In genomic region chr5:64165160-64165499, GRCh38 we compare ENCODE assay signal across 9 cellular contexts. TPM values are rescaled to one million over a fixed set of nuclear protein-coding genes. Genes with fewer than 3 reads are reported as not detected.
DNase-seq lines count a peak whose midpoint lies in the region; ATAC-seq and TF ChIP-seq lines count a peak whose summit lies in the region.
"Had no signal": no experiment of that assay in that cellular context is flagged by ENCODE, and none has a peak within 500 bp of the region (broad histone marks: within the 10 kb centered on the region; RNA-seq: fewer than 3 reads in every experiment).

No MANE protein-coding gene starts in this region.

- CTCF ChIA-PET in PC-9 (lab: Charles Lee) = no interaction called here

- H3F3A ChIP-seq in PC-9 (ENCODE audit: insufficient read depth, low read depth) = no peaks in the 10 kb centered on the region

- H3K4me3 ChIP-seq in PC-9 (peak overlapping the region; percentile 32; the same call in 1 of the 2 replicates), fibroblast of lung (replicated peaks in 1 of 4; ENCODE audit: control extremely low read depth in 1 of 4, insufficient read depth in 1 of 4, low read depth in 3 of 4, low read length in 4 of 4) (peak overlapping the region; percentile 55 to 67 (median 62)), neuron (ENCODE audit: low read length) (peak overlapping the region; percentile 67)

- H3K27me3 ChIP-seq in PC-9 (ENCODE audit: insufficient read depth, low read depth) (no peaks in the 10 kb centered on the region), fibroblast of lung (ENCODE audit: control insufficient read depth, insufficient read depth, low read length) (no peaks in the 10 kb centered on the region), neuron (ENCODE audit: insufficient read depth, low read length) (peaks cover 45% of the 10 kb centered on the region)

- no peak overlapping the region; the same call in 1 of the 2 replicates for H3K4me2 ChIP-seq in PC-9
- H3K4me2 ChIP-seq in fibroblast of lung (ENCODE audit: extremely low read depth, insufficient read depth, low read length) = peak overlapping the region; percentile 72

- no peak for ATAC-seq in HG02840 (IDR thresholded peaks at IDR 0.05; ENCODE audit: low FRiP score, unreplicated experiment)

- peak overlapping the region; percentile 61 for H3K9ac ChIP-seq in fibroblast of lung (ENCODE audit: insufficient read depth, low read length)

- no peaks in the 10 kb centered on the region for H4K20me1 ChIP-seq in PC-9 (ENCODE audit: insufficient read depth)
- no peaks in the 10 kb centered on the region for H4K20me1 ChIP-seq in fibroblast of lung (ENCODE audit: control insufficient read depth, extremely low read depth, insufficient read depth, low read length)

- H3K79me2 ChIP-seq in PC-9 (ENCODE audit: low read depth) = no peaks in the 10 kb centered on the region
- no peaks in the 10 kb centered on the region for H3K79me2 ChIP-seq in fibroblast of lung (ENCODE audit: control insufficient read depth, insufficient read depth, low read length)

- no peak overlapping the region for H2AFZ ChIP-seq in PC-9
- peak overlapping the region; percentile 54 for H2AFZ ChIP-seq in fibroblast of lung (ENCODE audit: low read length)
- peak overlapping the region; percentile 98 for H2AFZ ChIP-seq in neuron (ENCODE audit: low read depth, low read length)

- POLR2A ChIA-PET in PC-9 (lab: Charles Lee; ENCODE audit: unreplicated experiment) = no interaction called here

- intact Hi-C loops in PC-9 (cut with micrococcal nuclease; ENCODE audit: unreplicated experiment) = no loop called here

- H3K4me1 ChIP-seq in PC-9 (replicated peaks; ENCODE audit: insufficient read depth) (no peaks in the 10 kb centered on the region), fibroblast of lung (ENCODE audit: control insufficient read depth, extremely low read depth, insufficient read depth, low read length) (peaks cover 5% of the 10 kb centered on the region), neuron (ENCODE audit: insufficient read depth, low read length) (peaks cover 5% of the 10 kb centered on the region)

- H3K36me3 ChIP-seq in PC-9 (ENCODE audit: low read depth) = no peaks in the 10 kb centered on the region
- H3K36me3 ChIP-seq in fibroblast of lung (ENCODE audit: control insufficient read depth, insufficient read depth, low read length) = no peaks in the 10 kb centered on the region
- H3K36me3 ChIP-seq in neuron (ENCODE audit: insufficient read depth, low read length) = no peaks in the 10 kb centered on the region

- BruUV-seq in PC-9 (replicated peaks; lab: Mats Ljungman, UMichigan) = no TSS peak

- H3K27ac ChIP-seq in PC-9 = no peak overlapping the region
- no peak overlapping the region for H3K27ac ChIP-seq in fibroblast of lung (ENCODE audit: insufficient read depth, low read length)

- no peaks in the 10 kb centered on the region for H3K9me2 ChIP-seq in PC-9 (ENCODE audit: insufficient read depth)

- TF ChIP-seq CTCF in PC-9 (conservative IDR thresholded peaks at IDR 0.05) = no peak
- no peak for TF ChIP-seq CTCF in fibroblast of lung (conservative IDR thresholded peaks at IDR 0.05 in 1 of 2, IDR thresholded peaks at IDR 0.05 in 1 of 2; ENCODE audit: low read depth in 1 of 2, low read length in 2 of 2)

- DNase-seq in AG20443 (ENCODE audit: low spot score) = peak; percentile 10
- no peak for DNase-seq in PC-9
- peak in 1 of 2 donors; percentile 0 for DNase-seq in fibroblast of lung (ENCODE audit: low read depth in 2 of 2)
- DNase-seq in Kasumi-1 (lab: John Stamatoyannopoulos, UW) = no peak
- DNase-seq in NCI-H2227 (lab: John Stamatoyannopoulos, UW; ENCODE audit: unreplicated experiment) = no peak
- no peak for DNase-seq in D341Med (ENCODE audit: low spot score)
- DNase-seq: NCI-H2029 treated with DMSO at 0.1 percent for 48 hours had no signal

- H3K9me3 ChIP-seq in PC-9 (ENCODE audit: insufficient read depth, low read depth) = no peaks in the 10 kb centered on the region
- H3K9me3 ChIP-seq in fibroblast of lung (ENCODE audit: control insufficient read depth, insufficient read depth, low read depth, low read length) = no peaks in the 10 kb centered on the region
- H3K9me3 ChIP-seq in neuron (ENCODE audit: low read length) = no peaks in the 10 kb centered on the region

RNA-seq across cellular contexts. Expression of gene RNF180, which starts 0.5 kb away (rescaled TPM):
- total RNA-seq in PC-9 (2021) (not detected in 2 replicates), fibroblast of lung (2.6 and 2.8 TPM in 2 replicates)
- polyA plus RNA-seq in fibroblast of lung = 0.62 and 2.3 TPM in 2 replicates
- 0.30 and 1.9 TPM in 2 replicates for polyA plus RNA-seq in fibroblast of lung (2012)
- 0.86 TPM in 1 of 2 replicates, not detected in the other for polyA minus RNA-seq in fibroblast of lung (ENCODE audit: low replicate concordance)
